ENCODE assay signal across 3 cellular contexts in the genomic region with DNA sequence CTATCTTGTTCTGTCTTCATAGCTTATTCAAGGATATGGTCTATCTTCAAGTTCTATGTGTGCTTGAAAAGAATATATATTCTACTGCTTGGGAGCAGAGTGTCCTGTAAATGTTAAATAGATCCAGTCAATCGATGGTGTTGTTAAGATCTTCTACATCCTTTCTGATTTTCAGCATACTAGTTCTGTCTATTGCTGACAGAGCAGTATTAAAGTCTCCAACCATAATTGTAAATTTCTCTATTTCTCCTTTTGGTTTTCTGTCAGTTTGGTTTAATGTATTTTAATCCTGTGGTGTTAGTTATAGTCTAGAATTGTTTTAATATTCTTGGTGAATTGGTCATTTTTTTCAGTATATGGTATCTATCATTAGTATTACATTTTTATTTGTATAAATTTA.
TF ChIP-seq lines count a peak whose summit lies in the region.

No MANE protein-coding gene starts in this region.

TF ChIP-seq in HepG2, 621 proteins besides CTCF, POLR2A, EP300 and RAD21 (continues in another document):
- TF ChIP-seq, protein P1, sequence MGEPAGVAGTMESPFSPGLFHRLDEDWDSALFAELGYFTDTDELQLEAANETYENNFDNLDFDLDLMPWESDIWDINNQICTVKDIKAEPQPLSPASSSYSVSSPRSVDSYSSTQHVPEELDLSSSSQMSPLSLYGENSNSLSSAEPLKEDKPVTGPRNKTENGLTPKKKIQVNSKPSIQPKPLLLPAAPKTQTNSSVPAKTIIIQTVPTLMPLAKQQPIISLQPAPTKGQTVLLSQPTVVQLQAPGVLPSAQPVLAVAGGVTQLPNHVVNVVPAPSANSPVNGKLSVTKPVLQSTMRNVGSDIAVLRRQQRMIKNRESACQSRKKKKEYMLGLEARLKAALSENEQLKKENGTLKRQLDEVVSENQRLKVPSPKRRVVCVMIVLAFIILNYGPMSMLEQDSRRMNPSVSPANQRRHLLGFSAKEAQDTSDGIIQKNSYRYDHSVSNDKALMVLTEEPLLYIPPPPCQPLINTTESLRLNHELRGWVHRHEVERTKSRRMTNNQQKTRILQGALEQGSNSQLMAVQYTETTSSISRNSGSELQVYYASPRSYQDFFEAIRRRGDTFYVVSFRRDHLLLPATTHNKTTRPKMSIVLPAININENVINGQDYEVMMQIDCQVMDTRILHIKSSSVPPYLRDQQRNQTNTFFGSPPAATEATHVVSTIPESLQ (CRISPR knock-in tag; conservative IDR thresholded peaks at IDR 0.05): no peak
- TF ChIP-seq KDM1A (CRISPR knock-in tag; IDR thresholded peaks at IDR 0.05) (no peak), MAFF (IDR thresholded peaks at IDR 0.05; ENCODE audit: low read depth, low read length) (0 out of 2 replicates have a peak, but pooled peaks have one; percentile 15), ZNF530 (CRISPR knock-in tag; IDR thresholded peaks at IDR 0.05; ENCODE audit: low read depth) (no peak), ZBTB44 (CRISPR knock-in tag; IDR thresholded peaks at IDR 0.05) (no peak), HNRNPLL (IDR thresholded peaks at IDR 0.05; ENCODE audit: low read depth, low read length, poor library complexity, severe bottlenecking) (no peak), MAFK (conservative IDR thresholded peaks at IDR 0.05 in 1 of 2, IDR thresholded peaks at IDR 0.05 in 1 of 2; ENCODE audit: low read length in 2 of 2) (peak in 1 of 2 experiments; percentile 67; a peak in 2 of 4 replicates), ARID2 (CRISPR knock-in tag; IDR thresholded peaks at IDR 0.05; ENCODE audit: borderline replicate concordance) (no peak)
- TF ChIP-seq, protein P2, sequence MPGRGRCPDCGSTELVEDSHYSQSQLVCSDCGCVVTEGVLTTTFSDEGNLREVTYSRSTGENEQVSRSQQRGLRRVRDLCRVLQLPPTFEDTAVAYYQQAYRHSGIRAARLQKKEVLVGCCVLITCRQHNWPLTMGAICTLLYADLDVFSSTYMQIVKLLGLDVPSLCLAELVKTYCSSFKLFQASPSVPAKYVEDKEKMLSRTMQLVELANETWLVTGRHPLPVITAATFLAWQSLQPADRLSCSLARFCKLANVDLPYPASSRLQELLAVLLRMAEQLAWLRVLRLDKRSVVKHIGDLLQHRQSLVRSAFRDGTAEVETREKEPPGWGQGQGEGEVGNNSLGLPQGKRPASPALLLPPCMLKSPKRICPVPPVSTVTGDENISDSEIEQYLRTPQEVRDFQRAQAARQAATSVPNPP (CRISPR knock-in tag; IDR thresholded peaks at IDR 0.05): no peak
- TF ChIP-seq, protein P3, sequence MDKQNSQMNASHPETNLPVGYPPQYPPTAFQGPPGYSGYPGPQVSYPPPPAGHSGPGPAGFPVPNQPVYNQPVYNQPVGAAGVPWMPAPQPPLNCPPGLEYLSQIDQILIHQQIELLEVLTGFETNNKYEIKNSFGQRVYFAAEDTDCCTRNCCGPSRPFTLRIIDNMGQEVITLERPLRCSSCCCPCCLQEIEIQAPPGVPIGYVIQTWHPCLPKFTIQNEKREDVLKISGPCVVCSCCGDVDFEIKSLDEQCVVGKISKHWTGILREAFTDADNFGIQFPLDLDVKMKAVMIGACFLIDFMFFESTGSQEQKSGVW (CRISPR knock-in tag; IDR thresholded peaks at IDR 0.05; ENCODE audit: borderline replicate concordance): no peak

TF ChIP-seq in IMR-90, 13 proteins besides CTCF, POLR2A, EP300 and RAD21:
- TF ChIP-seq, protein P4, sequence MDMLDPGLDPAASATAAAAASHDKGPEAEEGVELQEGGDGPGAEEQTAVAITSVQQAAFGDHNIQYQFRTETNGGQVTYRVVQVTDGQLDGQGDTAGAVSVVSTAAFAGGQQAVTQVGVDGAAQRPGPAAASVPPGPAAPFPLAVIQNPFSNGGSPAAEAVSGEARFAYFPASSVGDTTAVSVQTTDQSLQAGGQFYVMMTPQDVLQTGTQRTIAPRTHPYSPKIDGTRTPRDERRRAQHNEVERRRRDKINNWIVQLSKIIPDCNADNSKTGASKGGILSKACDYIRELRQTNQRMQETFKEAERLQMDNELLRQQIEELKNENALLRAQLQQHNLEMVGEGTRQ (IDR thresholded peaks at IDR 0.05; ENCODE audit: low read depth, low read length): no peak
- no peak for TF ChIP-seq FOS (IDR thresholded peaks at IDR 0.05; ENCODE audit: low read depth, low read length)
- no peak for TF ChIP-seq RFX5 (IDR thresholded peaks at IDR 0.05; ENCODE audit: low read depth, low read length)
- TF ChIP-seq NFE2L2 (IDR thresholded peaks at IDR 0.05; ENCODE audit: low read depth, low read length): no peak
- no peak for TF ChIP-seq CEBPB (IDR thresholded peaks at IDR 0.05; ENCODE audit: low read depth, low read length)
- TF ChIP-seq MAFK (IDR thresholded peaks at IDR 0.05; ENCODE audit: low read depth, low read length): 0 out of 2 replicates have a peak, but pooled peaks have one; percentile 20
TF ChIP-seq in IMR-90: peak in this region for 1.

TF ChIP-seq in K562, 482 proteins besides CTCF, POLR2A, EP300 and RAD21:
- TF ChIP-seq ZNF316 (IDR thresholded peaks at IDR 0.05) (peak; percentile 66), ZNF436 (CRISPR knock-in tag; IDR thresholded peaks at IDR 0.05) (no peak)
